In the genomic region with DNA sequence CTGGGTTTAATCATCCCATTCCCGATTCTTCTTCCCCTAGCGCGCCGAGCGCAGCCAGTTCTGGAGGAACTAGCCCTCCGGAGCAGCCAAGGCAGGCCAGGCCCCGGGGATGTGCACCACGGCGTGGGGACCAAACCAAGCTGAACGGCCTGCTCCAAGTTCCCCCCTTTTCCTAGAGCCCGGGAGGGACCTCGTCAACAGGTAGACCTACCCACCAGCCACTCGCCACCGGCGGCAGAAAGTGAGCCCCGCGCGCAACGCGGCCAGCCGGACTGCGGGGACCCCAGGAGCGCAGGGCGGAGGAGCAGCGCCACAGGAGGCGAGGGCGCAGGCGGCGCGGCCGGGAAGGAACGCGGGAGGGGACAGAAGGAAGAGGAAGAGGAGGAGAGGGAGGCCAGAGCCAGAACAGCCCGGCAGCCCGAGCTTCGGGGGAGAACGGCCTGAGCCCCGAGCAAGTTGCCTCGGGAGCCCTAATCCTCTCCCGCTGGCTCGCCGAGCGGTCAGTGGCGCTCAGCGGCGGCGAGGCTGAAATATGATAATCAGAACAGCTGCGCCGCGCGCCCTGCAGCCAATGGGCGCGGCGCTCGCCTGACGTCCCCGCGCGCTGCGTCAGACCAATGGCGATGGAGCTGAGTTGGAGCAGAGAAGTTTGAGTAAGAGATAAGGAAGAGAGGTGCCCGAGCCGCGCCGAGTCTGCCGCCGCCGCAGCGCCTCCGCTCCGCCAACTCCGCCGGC, we compare ENCODE assay signal across 8 cellular contexts. TPM values are rescaled to one million over a fixed set of nuclear protein-coding genes. Genes with fewer than 3 reads are reported as not detected.
DNase-seq lines count a peak whose midpoint lies in the region; ATAC-seq and TF ChIP-seq lines count a peak whose summit lies in the region.

TSS of gene ISL1 (plus strand) at position 690 of the 735 bp plus-strand sequence. CDS start 224 bp downstream, outside the sequence.

- TF ChIP-seq EP300 in transverse colon (IDR thresholded peaks at IDR 0.05; ENCODE audit: low read depth): no peak

- peaks cover 100% of the 10 kb centered on the region for H3K27me3 ChIP-seq in transverse colon

- no peaks in the 10 kb centered on the region for H3K9me3 ChIP-seq in transverse colon

- 6 to 17% methylated on average over 9 to 66 of the region's 73 CpGs for WGBS in transverse colon (ENCODE audit: low coverage in 1 of 2), 2 donors

- no peak for ATAC-seq in HG03520 (IDR thresholded peaks at IDR 0.05; ENCODE audit: unreplicated experiment)

- peak within 1 kb of the TSS; percentile 15 to 61 (median 36) for H3K27ac ChIP-seq in transverse colon

- DNase-seq in stimulated activated CD4-positive, alpha-beta T cell treated with anti-CD3 and anti-CD28 coated beads, Interleukin-1b, Interleukin-23, amount 100 ng/mL, for 48 hours: peak; percentile 10
- no peak for DNase-seq in stimulated activated CD4-positive, alpha-beta T cell treated with anti-CD3 and anti-CD28 coated beads, Interleukin-4, amount 100 ng/mL, for 1 hour
- peak; percentile 84 for DNase-seq in NCI-H524 treated with DMSO at 0.1 percent for 48 hours (lab: John Stamatoyannopoulos, UW)
- DNase-seq in dermis microvascular lymphatic vessel endothelial cell (ENCODE audit: low read depth in 2 of 2): peak; percentile 41 to 71
- peak; percentile 58 to 76 for DNase-seq in lung microvascular endothelial cell (ENCODE audit: low read depth in 2 of 2)
- peak; percentile 63 for DNase-seq in transverse colon
- DNase-seq in stimulated activated CD8-positive, alpha-beta memory T cell treated with anti-CD3 and anti-CD28 coated beads, Interleukin-4, amount 100 ng/mL, for 48 hours: no peak

- peak; percentile 55 for TF ChIP-seq POLR2A in transverse colon (IDR thresholded peaks at IDR 0.05)

- no peak for TF ChIP-seq CTCF in transverse colon (IDR thresholded peaks at IDR 0.05)

- peak within 1 kb of the TSS in 3 of 4 donors; percentile 25 to 46 (median 37) for H3K4me3 ChIP-seq in transverse colon

- intact Hi-C loops in transverse colon (cut with DNase I; ENCODE audit: low total_unique reads): no loop called here

- no peaks in the 10 kb centered on the region for H3K36me3 ChIP-seq in transverse colon

- in situ Hi-C loops in transverse colon (cut with MboI; ENCODE audit: low pct_ligation_motif_present in 1 of 4, low pct_unique_long_range_greater_than_20kb in 1 of 4, low sequenced_read_pairs in 3 of 4): no loop called here

- H3K4me1 ChIP-seq in transverse colon: peaks cover 0 to 15% (median 8%) of the 10 kb centered on the region in 4 donors

RNA-seq across cellular contexts. Expression of gene ISL1, which starts in this region (rescaled TPM):
- total RNA-seq in dermis microvascular lymphatic vessel endothelial cell (not detected in 2 replicates), lung microvascular endothelial cell (not detected in 2 replicates), transverse colon (under 1 TPM in 2 of 4 donors, not detected in 2; 0.41 to 0.48 TPM)

Comparison
In these comparisons a context has a peak if more than half of its experiments do, and no peak if none do; other contexts are left out.
1. DNase-seq: peak in stimulated activated CD4-positive, alpha-beta T cell treated with anti-CD3 and anti-CD28 coated beads, Interleukin-1b, Interleukin-23, amount 100 ng/mL, for 48 hours (single experiment) and NCI-H524 treated with DMSO at 0.1 percent for 48 hours (single experiment); none in stimulated activated CD4-positive, alpha-beta T cell treated with anti-CD3 and anti-CD28 coated beads, Interleukin-4, amount 100 ng/mL, for 1 hour (single experiment) and stimulated activated CD8-positive, alpha-beta memory T cell treated with anti-CD3 and anti-CD28 coated beads, Interleukin-4, amount 100 ng/mL, for 48 hours (single experiment).
2. Peak in DNase-seq in dermis microvascular lymphatic vessel endothelial cell; RNA of the gene not detected or under 1 TPM.
3. Peak in DNase-seq in lung microvascular endothelial cell; RNA of the gene not detected or under 1 TPM.
4. Peak in DNase-seq, H3K4me3 ChIP-seq and H3K27ac ChIP-seq in transverse colon; RNA of the gene not detected or under 1 TPM.